ENCODE assay signal across 8 cellular contexts in genomic region chr2:126219081-126219480, GRCh38.
"Had no signal": no experiment of that assay in that cellular context is flagged by ENCODE, and none has a peak within 500 bp of the region (broad histone marks: within the 10 kb centered on the region; RNA-seq: fewer than 3 reads in every experiment).

No MANE protein-coding gene starts in this region.

- ATAC-seq: GM12878 had no signal

- H3K4me3 ChIP-seq: GM12878 had no signal

- DNase-seq: GDM1, GF-D8 had no signal

- FAIRE-seq: G401.6, GM12878, GM12891, GM12892, GM18507, GM19239 had no signal
